In the genomic region with DNA sequence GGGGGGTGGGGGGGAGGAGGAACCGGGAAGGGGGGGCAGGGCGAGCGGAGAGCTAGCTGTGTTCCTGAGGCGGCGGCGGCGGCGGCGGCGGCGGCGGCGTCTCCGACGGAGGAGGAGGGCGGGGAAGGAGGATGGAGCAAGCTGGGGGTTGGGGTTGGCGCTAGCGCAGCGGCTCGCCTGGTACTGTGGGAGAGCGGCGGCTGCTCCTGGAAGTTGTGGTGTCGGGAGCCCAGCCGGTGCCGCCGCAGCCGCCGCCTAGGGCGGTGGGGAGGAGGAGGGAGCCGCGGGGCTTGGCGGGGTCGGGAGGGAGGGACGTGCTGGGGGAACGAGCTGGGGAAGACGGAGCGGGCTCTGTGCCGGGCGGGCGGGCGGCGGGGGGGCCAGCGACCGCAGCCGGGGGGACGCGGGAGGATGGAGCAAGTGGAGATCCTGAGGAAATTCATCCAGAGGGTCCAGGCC, we compare ENCODE assay signal across 8 cellular contexts. TPM values are rescaled to one million over a fixed set of nuclear protein-coding genes. Genes with fewer than 3 reads are reported as not detected.
DNase-seq lines count a peak whose midpoint lies in the region; ATAC-seq, FAIRE-seq and TF ChIP-seq lines count a peak whose summit lies in the region.

A gene (plus strand): TSS at position 160 of the 459 bp plus-strand sequence. CDS start 252 bp downstream, at position 412.

- no peaks in the 10 kb centered on the region for H3K27me3 Mint-ChIP-seq in CD4-positive, alpha-beta T cell
- no peaks in the 10 kb centered on the region for H3K27me3 Mint-ChIP-seq in activated B cell treated with CpG ODN at 0.5 μM for 24 hours

- H3K9me3 Mint-ChIP-seq in CD4-positive, alpha-beta T cell, result no peaks in the 10 kb centered on the region
- no peaks in the 10 kb centered on the region for H3K9me3 Mint-ChIP-seq in activated B cell treated with CpG ODN at 0.5 μM for 24 hours

- TF ChIP-seq CTCF in CD4-positive, alpha-beta T cell (IDR thresholded peaks at IDR 0.05), result no peak
- TF ChIP-seq CTCF in activated B cell treated with CpG ODN at 0.5 μM for 24 hours (IDR thresholded peaks at IDR 0.05) (no peak), omental fat pad (IDR thresholded peaks at IDR 0.05) (no peak)

- intact Hi-C loops in CD4-positive, alpha-beta T cell (cut with DNase I, micrococcal nuclease), result loop anchor here (2.0 to 10.0 kb wide), 7 partner anchors 118 to 1142 kb away; a partner anchor contains a TSS
- intact Hi-C loops in activated B cell treated with CpG ODN at 0.5 μM for 24 hours (cut with micrococcal nuclease), result loop anchor here (2.0 to 5.0 kb wide), 2 partner anchors 146 to 220 kb away; no protein-coding TSS in a partner anchor

- FAIRE-seq in HTR-8/SVneo (lab: Jason Lieb, UNC), result no peak
- FAIRE-seq in frontal cortex (lab: Jason Lieb, UNC), result no peak

- DNase-seq in CD4-positive, alpha-beta T cell, result no peak
- DNase-seq in HTR-8/SVneo (ENCODE audit: insufficient read length, low spot score) (peak; percentile 6), activated B cell treated with CpG ODN at 0.5 μM for 24 hours (no peak), frontal cortex (ENCODE audit: low spot score in 2 of 2) (peak in 1 of 2 donors; percentile 81), omental fat pad (ENCODE audit: low spot score) (no peak), GOT3 (lab: John Stamatoyannopoulos, UW) (no peak)
- no peak for DNase-seq in activated CD4-positive, alpha-beta T cell treated with anti-CD3 and anti-CD28 coated beads for 1 hour

- H3K9me3 ChIP-seq in CD4-positive, alpha-beta T cell (ENCODE audit: control insufficient read depth, low read length), result no peaks in the 10 kb centered on the region

- CTCF ChIA-PET in CD4-positive, alpha-beta T cell (lab: Charles Lee), result no interaction called here
- CTCF ChIA-PET in activated B cell treated with CpG ODN at 0.5 μM for 24 hours (lab: Charles Lee), result no interaction called here

- H3K36me3 Mint-ChIP-seq in CD4-positive, alpha-beta T cell (ENCODE audit: low read depth), result no peaks in the 10 kb centered on the region
- peaks cover 8% of the 10 kb centered on the region for H3K36me3 Mint-ChIP-seq in activated B cell treated with CpG ODN at 0.5 μM for 24 hours (ENCODE audit: low read depth)

- POLR2A ChIA-PET in CD4-positive, alpha-beta T cell (lab: Charles Lee), result interaction anchor here (0.5 to 1.2 kb wide), 5 partner anchors 11 to 185 kb away, joined by 3 to 5 read pairs (median 4); a partner anchor contains a TSS
- POLR2A ChIA-PET in activated B cell treated with CpG ODN at 0.5 μM for 24 hours (lab: Charles Lee), result interaction anchor here (0.6 to 3.1 kb wide), 6 partner anchors 11 to 262 kb away, joined by 3 to 70 read pairs (median 4); a partner anchor contains a TSS

- H3K4me1 Mint-ChIP-seq in CD4-positive, alpha-beta T cell (ENCODE audit: low read depth), result peaks cover 26% of the 10 kb centered on the region
- H3K4me1 Mint-ChIP-seq in activated B cell treated with CpG ODN at 0.5 μM for 24 hours, result peaks cover 31% of the 10 kb centered on the region

- H3K27ac Mint-ChIP-seq in CD4-positive, alpha-beta T cell, result peak within 1 kb of the TSS; percentile 83
- peak within 1 kb of the TSS; percentile 94 for H3K27ac Mint-ChIP-seq in activated B cell treated with CpG ODN at 0.5 μM for 24 hours

- peak; percentile 56 for ATAC-seq in CD4-positive, alpha-beta T cell (ENCODE audit: poor library complexity)
- ATAC-seq in GM19395 (IDR thresholded peaks at IDR 0.05; ENCODE audit: unreplicated experiment) (peak; percentile 24), activated B cell treated with CpG ODN at 0.5 μM for 24 hours (ENCODE audit: low read depth) (peak; percentile 41), omental fat pad (ENCODE audit: low FRiP score) (peak; percentile 47)

- H3K4me3 Mint-ChIP-seq in CD4-positive, alpha-beta T cell, result peak within 1 kb of the TSS; percentile 95
- H3K4me3 Mint-ChIP-seq in activated B cell treated with CpG ODN at 0.5 μM for 24 hours, result peak within 1 kb of the TSS; percentile 98

- no peaks in the 10 kb centered on the region for H3K27me3 ChIP-seq in CD4-positive, alpha-beta T cell (ENCODE audit: control insufficient read depth, insufficient read depth, low read length)

- H3K27ac ChIP-seq in CD4-positive, alpha-beta T cell (ENCODE audit: low read depth, low read length), result peak within 1 kb of the TSS; percentile 55

RNA-seq across cellular contexts. Expression of the gene that starts here (rescaled TPM):
- 10 to 100 TPM; 11.7 to 14.8 TPM for total RNA-seq in CD4-positive, alpha-beta T cell
- total RNA-seq in activated B cell treated with CpG ODN at 0.5 μM for 24 hours (31.2 and 39.2 TPM in 2 replicates), frontal cortex (141 TPM), omental fat pad (100 to 1,000 TPM; 109 to 219 (median 138) TPM)
